ENCODE assay signal across 10 cellular contexts in genomic region chr15:84911879-84912660, GRCh38. TPM values are rescaled to one million over a fixed set of nuclear protein-coding genes. Genes with fewer than 3 reads are reported as not detected.
DNase-seq lines count a peak whose midpoint lies in the region; ATAC-seq lines count a peak whose summit lies in the region.
"Had no signal": no experiment of that assay in that cellular context is flagged by ENCODE, and none has a peak within 500 bp of the region (broad histone marks: within the 10 kb centered on the region; RNA-seq: fewer than 3 reads in every experiment).

No MANE protein-coding gene starts in this region.

- peak overlapping the region; percentile 55 for H3K27ac Mint-ChIP-seq in central memory CD8-positive, alpha-beta T cell (ENCODE audit: low read depth)

- no peaks in the 10 kb centered on the region for H3K4me1 Mint-ChIP-seq in central memory CD8-positive, alpha-beta T cell

- no peak overlapping the region for H3K4me3 Mint-ChIP-seq in central memory CD8-positive, alpha-beta T cell

- H3K27ac ChIP-seq in temporal lobe (ENCODE audit: low read depth, low read length), result peak overlapping the region; percentile 61
- H3K27ac ChIP-seq: HL-60 had no signal

- DNase-seq in HS-27A (ENCODE audit: low read depth), result peak; percentile 94
- no peak for DNase-seq in central memory CD8-positive, alpha-beta T cell (ENCODE audit: low spot score in 2 of 2)
- DNase-seq in left lobe of liver (ENCODE audit: low spot score), result peak; percentile 86
- DNase-seq in SIG-M5 (lab: John Stamatoyannopoulos, UW), result no peak
- DNase-seq in NCI-H446 treated with DMSO at 0.1 percent for 48 hours (lab: John Stamatoyannopoulos, UW), result no peak
- no peak for DNase-seq in D341Med (ENCODE audit: low spot score)
- DNase-seq: cerebellar nuclear complex had no signal

- no peak for ATAC-seq in central memory CD8-positive, alpha-beta T cell (replicated peaks; ENCODE audit: extremely low read depth, poor library complexity, severe bottlenecking)
- ATAC-seq in left lobe of liver, result peak; percentile 84
- ATAC-seq in GM18870 (IDR thresholded peaks at IDR 0.05; ENCODE audit: unreplicated experiment), result no peak

- no peaks in the 10 kb centered on the region for H3K9me3 Mint-ChIP-seq in central memory CD8-positive, alpha-beta T cell

- no peaks in the 10 kb centered on the region for H3K36me3 Mint-ChIP-seq in central memory CD8-positive, alpha-beta T cell (ENCODE audit: insufficient read depth)

- peaks cover 27% of the 10 kb centered on the region for H3K27me3 Mint-ChIP-seq in central memory CD8-positive, alpha-beta T cell

RNA-seq across cellular contexts. Expression of gene SLC28A1, which starts 27.6 kb away (rescaled TPM):
- 64.6 TPM for total RNA-seq in left lobe of liver
- total RNA-seq in temporal lobe, result not detected

Comparison
In these comparisons a context has a peak if more than half of its experiments do, and no peak if none do; other contexts are left out.
1. DNase-seq: peak in HS-27A (single experiment) and left lobe of liver (single experiment); none in central memory CD8-positive, alpha-beta T cell (0 of 2), SIG-M5 (single experiment), NCI-H446 treated with DMSO at 0.1 percent for 48 hours (single experiment) and D341Med (single experiment).
2. RNA of gene SLC28A1, which starts 27.6 kb away (total RNA-seq): 64.6 TPM in left lobe of liver (single experiment); not detected in temporal lobe (single experiment); every median in the first group is over 10 times any median in the second.